In genomic region chr11:67955461-67956007, GRCh38 we compare ENCODE assay signal across 8 cellular contexts. TPM values are rescaled to one million over a fixed set of nuclear protein-coding genes. Genes with fewer than 3 reads are reported as not detected.
DNase-seq lines count a peak whose midpoint lies in the region; ATAC-seq and TF ChIP-seq lines count a peak whose summit lies in the region.
"Not testable (repeated sequence)": the region's sequence is repeated elsewhere in the genome, so short reads cannot be mapped to it uniquely, and the experiment has no call there.

No MANE protein-coding gene starts in this region.

- H3F3A ChIP-seq in DOHH2 (ENCODE audit: control insufficient read depth, insufficient read depth) = not testable (repeated sequence)

- not testable (repeated sequence) for H3K9ac ChIP-seq in colonic mucosa (ENCODE audit: low read depth in 2 of 2, low read length in 2 of 2)

- H3K27ac ChIP-seq in DOHH2 (ENCODE audit: low read depth, low read length); colonic mucosa; psoas muscle; substantia nigra (ENCODE audit: low read depth, low read length, poor library complexity, severe bottlenecking): not testable (repeated sequence)
- H3K27ac ChIP-seq in Peyer's patch = peak overlapping the region in 3 of 4 donors; percentile 41 to 63 (median 58)

- not testable (repeated sequence) for TF ChIP-seq POLR2A in Peyer's patch (IDR thresholded peaks at IDR 0.05)

- not testable (repeated sequence) for H3K9me2 ChIP-seq in DOHH2 (replicated peaks; ENCODE audit: control insufficient read depth, low read length)

- not testable (repeated sequence) for H3K4me1 ChIP-seq in DOHH2 (ENCODE audit: control insufficient read depth, low read length); Peyer's patch; colonic mucosa; psoas muscle

- WGBS in psoas muscle, 3 donors = 0 to 2% (median 1%) methylated on average over 18 to 57 of the region's 57 CpGs

- H3K9me3 ChIP-seq in DOHH2 (ENCODE audit: control insufficient read depth, insufficient read depth, low read length); Peyer's patch; colonic mucosa; psoas muscle: not testable (repeated sequence)

- not testable (repeated sequence) for H4K20me1 ChIP-seq in DOHH2 (ENCODE audit: control insufficient read depth, insufficient read depth, low read depth, low read length)

- not testable (repeated sequence) for H3K36me3 ChIP-seq in DOHH2 (ENCODE audit: control insufficient read depth, low read length); Peyer's patch; colonic mucosa; psoas muscle (ENCODE audit: insufficient read depth in 1 of 2, low read depth in 1 of 2)

- intact Hi-C loops in colonic mucosa (cut with DNase I); psoas muscle (cut with DNase I): not testable (repeated sequence)

- not testable (repeated sequence) for H3K27me3 ChIP-seq in DOHH2 (ENCODE audit: control insufficient read depth, low read length); Peyer's patch; colonic mucosa; psoas muscle (ENCODE audit: insufficient read depth in 3 of 3, low read length in 2 of 3)

- peak overlapping the region; percentile 73 for H3K4me2 ChIP-seq in DOHH2 (ENCODE audit: low read length)

- TF ChIP-seq CTCF in DOHH2 (IDR thresholded peaks at IDR 0.05; ENCODE audit: low read depth, low read length, poor library complexity, severe bottlenecking) = peak; percentile 61
- TF ChIP-seq CTCF in LNCAP (IDR thresholded peaks at IDR 0.05) = peak; percentile 52
- peak in 5 of 6 experiments; percentile 51 to 84 (median 61) for TF ChIP-seq CTCF in Peyer's patch (IDR thresholded peaks at IDR 0.05)
- TF ChIP-seq CTCF in colonic mucosa (IDR thresholded peaks at IDR 0.05) = peak; percentile 71
- TF ChIP-seq CTCF in psoas muscle (IDR thresholded peaks at IDR 0.05) = peak; percentile 79

- peak overlapping the region; percentile 59 for H3K4me3 ChIP-seq in DOHH2 (ENCODE audit: low read length)
- peak overlapping the region; percentile 48 to 75 (median 63) for H3K4me3 ChIP-seq in Peyer's patch
- peak overlapping the region; percentile 58 for H3K4me3 ChIP-seq in colonic mucosa
- peak overlapping the region; percentile 55 for H3K4me3 ChIP-seq in psoas muscle

- DNase-seq in Peyer's patch (peak; percentile 53 to 89 (median 84)), colonic mucosa (peak; percentile 76), iPS-NIHi11 (ENCODE audit: low spot score) (peak; percentile 93), psoas muscle (peak; percentile 77 to 86), substantia nigra (lab: John Stamatoyannopoulos, UW) (peak in 44 of 49 donors; percentile 5 to 82 (median 38))
- peak; percentile 57 to 67 (median 63) for DNase-seq in activated CD8-positive, alpha-beta memory T cell treated with anti-CD3 and anti-CD28 coated beads for 48 hours (ENCODE audit: low read depth in 2 of 3, low spot score in 2 of 3)

- ATAC-seq in psoas muscle = peak; percentile 70 to 81 (median 74)

- not testable (repeated sequence) for H3K79me2 ChIP-seq in DOHH2 (ENCODE audit: control insufficient read depth, low read length)

RNA-seq across cellular contexts. Expression of gene UNC93B1, which starts 48.4 kb away (rescaled TPM):
- 100 to 1,000 TPM in 1 of 4 donors, 10 to 100 TPM in 3; 68.7 to 154 (median 91.6) TPM for total RNA-seq in Peyer's patch
- 10 to 100 TPM; 46.3 to 55.4 TPM for total RNA-seq in colonic mucosa
- 1 to 10 TPM; 3.8 to 5.2 (median 4.8) TPM for total RNA-seq in psoas muscle
- 1 to 10 TPM; 1.9 to 5.9 (median 4.0) TPM for polyA plus RNA-seq in psoas muscle

RNA-seq across cellular contexts. Expression of gene ALDH3B1, which starts 54.6 kb away (rescaled TPM):
- total RNA-seq in Peyer's patch = 10 to 100 TPM; 14.9 to 53.5 (median 37.0) TPM
- 10 to 100 TPM; 17.7 to 18.8 TPM for total RNA-seq in colonic mucosa
- 1 to 10 TPM; 1.7 to 3.3 (median 2.2) TPM for total RNA-seq in psoas muscle
- polyA plus RNA-seq in psoas muscle = 1 to 10 TPM in 2 of 3 donors, under 1 TPM in 1; 0.83 to 1.8 (median 1.4) TPM

Comparison
In these comparisons a context has a peak if more than half of its experiments do, and no peak if none do; other contexts are left out.
1. DNase-seq: peak in every context shown above with its lines; median percentile 93 in iPS-NIHi11; 84 in Peyer's patch; 82 in psoas muscle; 76 in colonic mucosa; 63 in activated CD8-positive, alpha-beta memory T cell treated with anti-CD3 and anti-CD28 coated beads for 48 hours; 38 in substantia nigra.
2. RNA of gene UNC93B1, which starts 48.4 kb away (total RNA-seq): 68.7 to 154 TPM in Peyer's patch and 46.3 to 55.4 TPM in colonic mucosa; 3.8 to 5.2 TPM in psoas muscle; every median in the first group is over 4 times any median in the second.
3. Peak in every context shown above with its lines, with median percentiles within 50 percentile points of each other: H3K4me3 ChIP-seq and CTCF ChIP-seq.